8 cellular contexts compared by ENCODE assay signal in genomic region chr4:87037197-87037596, GRCh38.
DNase-seq lines count a peak whose midpoint lies in the region; ATAC-seq, FAIRE-seq and TF ChIP-seq lines count a peak whose summit lies in the region.
"Not testable (repeated sequence)": the region's sequence is repeated elsewhere in the genome, so short reads cannot be mapped to it uniquely, and the experiment has no call there.

No MANE protein-coding gene starts in this region.

- CTCF ChIA-PET in RWPE1 (lab: Yijun Ruan, JAX); K562 (lab: Yijun Ruan, JAX; ENCODE audit: low intra/inter-chr PET ratio): not testable (repeated sequence)

- H3K36me3 Mint-ChIP-seq in nephron progenitor cell (ENCODE audit: low read depth), result not testable (repeated sequence)

- H3K9me3 ChIP-seq in K562 (replicated peaks; ENCODE audit: control insufficient read depth, insufficient read depth, low read depth, low read length); esophagus squamous epithelium; gastrocnemius medialis; tibial artery: not testable (repeated sequence)

- not testable (repeated sequence) for TF ChIP-seq RAD21 in K562 (CRISPR knock-in tag; conservative IDR thresholded peaks at IDR 0.05 in 1 of 2, IDR thresholded peaks at IDR 0.05 in 1 of 2)

- H3K36me3 ChIP-seq in K562 (ENCODE audit: control insufficient read depth, insufficient read depth, low read length); esophagus squamous epithelium; gastrocnemius medialis; tibial artery: not testable (repeated sequence)

- not testable (repeated sequence) for H3K4me1 Mint-ChIP-seq in nephron progenitor cell

- H3K4me2 ChIP-seq in K562 (ENCODE audit: insufficient read depth, low read length), result not testable (repeated sequence)

- H4K20me1 ChIP-seq in K562 (replicated peaks; ENCODE audit: control insufficient read depth, insufficient read depth, low read length), result peaks cover 45% of the 10 kb centered on the region; the same call in 1 of the 2 replicates

- not testable (repeated sequence) for TF ChIP-seq CTCF in RWPE1 (conservative IDR thresholded peaks at IDR 0.05; ENCODE audit: low read depth); K562 (IDR thresholded peaks at IDR 0.05 in 2 of 3, conservative IDR thresholded peaks at IDR 0.05 in 1 of 3; ENCODE audit: insufficient read depth in 2 of 3, low read depth in 1 of 3, low read length in 3 of 3); esophagus squamous epithelium (IDR thresholded peaks at IDR 0.05); nephron progenitor cell (IDR thresholded peaks at IDR 0.05); gastrocnemius medialis (IDR thresholded peaks at IDR 0.05 in 4 of 5, conservative IDR thresholded peaks at IDR 0.05 in 1 of 5); tibial artery (IDR thresholded peaks at IDR 0.05)

- H3K27me3 Mint-ChIP-seq in nephron progenitor cell (ENCODE audit: low read depth, poor library complexity), result not testable (repeated sequence)

- H2AFZ ChIP-seq in K562 (ENCODE audit: low read depth, low read length), result not testable (repeated sequence)

- H3K9ac ChIP-seq in K562 (ENCODE audit: insufficient read depth in 1 of 2, low read depth in 2 of 2, low read length in 2 of 2), result not testable (repeated sequence)

- not testable (repeated sequence) for BruUV-seq in K562 (replicated peaks; lab: Mats Ljungman, UMichigan)

- in situ Hi-C loops in K562 (cut with MboI); gastrocnemius medialis (cut with MboI; ENCODE audit: low sequenced_read_pairs in 4 of 4): not testable (repeated sequence)

- not testable (repeated sequence) for TF ChIP-seq EP300 in K562 (IDR thresholded peaks at IDR 0.05; ENCODE audit: low read length)

- peak overlapping the region; percentile 84 for H3K27ac Mint-ChIP-seq in nephron progenitor cell

- 23% methylated on average over 6 of the region's 7 CpGs for WGBS in K562 (ENCODE audit: insufficient coverage, low coverage, missing lambda C conversion rate)
- WGBS in esophagus squamous epithelium, 2 donors, result 44 to 47% methylated on average over 7 of the region's 7 CpGs

- not testable (repeated sequence) for TF ChIP-seq POLR2A in GM12892 (IDR thresholded peaks at IDR 0.05; ENCODE audit: low read depth, low read length); K562 (conservative IDR thresholded peaks at IDR 0.05); esophagus squamous epithelium (IDR thresholded peaks at IDR 0.05)
- TF ChIP-seq POLR2A in gastrocnemius medialis (IDR thresholded peaks at IDR 0.05), result peak in 1 of 2 donors; percentile 33

- H3K27ac ChIP-seq in RWPE1 (peak overlapping the region; percentile 42), esophagus squamous epithelium (peak overlapping the region in 3 of 4 donors; percentile 67 to 74 (median 72)), gastrocnemius medialis (peak overlapping the region; percentile 93 to 97 (median 94)), tibial artery (peak overlapping the region; percentile 85 to 89)
- H3K27ac ChIP-seq in K562 (ENCODE audit: extremely low read depth, low read depth, low read length), result not testable (repeated sequence)

- POLR2A ChIA-PET in RWPE1 (lab: Yijun Ruan, JAX; ENCODE audit: low non-redundant PET), result not testable (repeated sequence)
- POLR2A ChIA-PET in K562 (lab: Yijun Ruan, JAX), result interaction anchor here (1.4 kb wide), 1 partner anchor 13 kb away, joined by 3 read pairs; no protein-coding TSS in a partner anchor

- DNase-seq in GM12892 (ENCODE audit: insufficient read length); RWPE1 (ENCODE audit: low spot score); K562 (ENCODE audit: extremely low read depth in 1 of 4, low spot score in 3 of 4); esophagus squamous epithelium (lab: John Stamatoyannopoulos, UW); nephron progenitor cell; tibial artery: not testable (repeated sequence)
- DNase-seq in kidney glomerular epithelial cell (lab: John Stamatoyannopoulos, UW), result peak; percentile 50
- DNase-seq in gastrocnemius medialis, result peak; percentile 61 to 85

- not testable (repeated sequence) for H3K9me3 Mint-ChIP-seq in nephron progenitor cell

- H3K4me3 Mint-ChIP-seq in nephron progenitor cell, result peak overlapping the region; percentile 70

- not testable (repeated sequence) for H3K9me1 ChIP-seq in K562 (ENCODE audit: control insufficient read depth, insufficient read depth, low read length)

- H3K79me2 ChIP-seq in K562 (ENCODE audit: control insufficient read depth, insufficient read depth, low read length), result peaks cover 96% of the 10 kb centered on the region

- ATAC-seq in K562 (peak; percentile 29), gastrocnemius medialis (peak in 1 of 2 donors; percentile 26)

- not testable (repeated sequence) for H3K27me3 ChIP-seq in K562 (ENCODE audit: control insufficient read depth in 2 of 2, insufficient read depth in 2 of 2, low read length in 2 of 2); esophagus squamous epithelium; gastrocnemius medialis; tibial artery

- H3K4me1 ChIP-seq in K562 (replicated peaks in 1 of 2; ENCODE audit: control insufficient read depth in 2 of 2, insufficient read depth in 2 of 2, low read length in 2 of 2) (peaks cover 11 to 34% of the 10 kb centered on the region in 2 experiments; a peak in 4 of 5 replicates), esophagus squamous epithelium (peaks cover 50 to 100% (median 65%) of the 10 kb centered on the region in 3 donors), gastrocnemius medialis (peaks cover 100% of the 10 kb centered on the region in 2 donors), tibial artery (peaks cover 0 to 99% (median 84%) of the 10 kb centered on the region in 4 donors)

- intact Hi-C loops in K562 (cut with micrococcal nuclease); esophagus squamous epithelium (cut with DNase I); gastrocnemius medialis (cut with DNase I; ENCODE audit: low total_unique reads); tibial artery (cut with DNase I; ENCODE audit: low total_unique reads): not testable (repeated sequence)

- H3K4me3 ChIP-seq in K562, esophagus squamous epithelium, tibial artery: not testable (repeated sequence)
- H3K4me3 ChIP-seq in gastrocnemius medialis, result peak overlapping the region in 1 of 4 donors; percentile 1

- peak; percentile 9 for FAIRE-seq in GM12892 (lab: Jason Lieb, UNC)
- not testable (repeated sequence) for FAIRE-seq in K562 (lab: Jason Lieb, UNC)

TF ChIP-seq in K562, 482 proteins besides CTCF, POLR2A, EP300 and RAD21:
- TF ChIP-seq C11orf30 (IDR thresholded peaks at IDR 0.05; ENCODE audit: low read depth), result peak; percentile 63
- 0 out of 4 replicates have a peak, but pooled peaks of 1 of the 2 experiments have one; percentile 22 for TF ChIP-seq HDAC1 (IDR thresholded peaks at IDR 0.05)
- TF ChIP-seq CBFA2T3 (IDR thresholded peaks at IDR 0.05), result peak; percentile 18; the same call in 1 of the 2 replicates
- TF ChIP-seq ZNF316 (IDR thresholded peaks at IDR 0.05), result peak; percentile 73
- TF ChIP-seq KDM1A (IDR thresholded peaks at IDR 0.05), result peak in 1 of 2 experiments; percentile 41; a peak in 1 of 4 replicates
